30 cellular contexts compared by ENCODE assay signal in genomic region chr1:63223426-63223825, GRCh38.
"Had no signal": no experiment of that assay in that cellular context is flagged by ENCODE, and none has a peak within 500 bp of the region (broad histone marks: within the 10 kb centered on the region; RNA-seq: fewer than 3 reads in every experiment).

No MANE protein-coding gene starts in this region.

- DNase-seq: activated CD4-positive, alpha-beta memory T cell treated with anti-CD3 and anti-CD28 coated beads, Interleukin-2, amount 10 ng/mL, durations not matched to agents 7 days and 5 days; activated CD4-positive, alpha-beta T cell treated with anti-CD3 and anti-CD28 coated beads for 1 hour; activated CD4-positive, alpha-beta T cell treated with anti-CD3 and anti-CD28 coated beads for 48 hours; activated CD4-positive, CD25-positive, alpha-beta regulatory T cell; activated CD8-positive, alpha-beta memory T cell treated with anti-CD3 and anti-CD28 coated beads for 24 hours; activated CD8-positive, alpha-beta memory T cell treated with anti-CD3 and anti-CD28 coated beads, Interleukin-2, amount 10 ng/mL, durations not matched to agents 7 days and 5 days; activated effector memory CD4-positive, alpha-beta T cell treated with anti-CD3 and anti-CD28 coated beads, Interleukin-2, amount 50 U/mL, for 16 hours; activated naive CD4-positive, alpha-beta T cell; activated naive CD8-positive, alpha-beta T cell treated with anti-CD3 and anti-CD28 coated beads, Interleukin-2, amount 10 ng/mL, durations not matched to agents 7 days and 5 days; activated T-cell treated with anti-CD3 and anti-CD28 coated beads, Interleukin-2, amount 50 U/mL, for 1 hour; activated T-cell treated with anti-CD3 and anti-CD28 coated beads, Interleukin-2, amount 50 U/mL, for 72 hours; amygdala; colonic mucosa; IMR-90; NCI-H1048; NCI-H187 treated with DMSO at 0.1 percent for 48 hours; NCI-H2171 treated with DMSO at 0.1 percent for 48 hours; NCI-H2227 treated with DMSO at 0.1 percent for 48 hours; NCI-H446; NCI-H510A treated with DMSO at 0.1 percent for 48 hours; NCI-H774; SHP77; T-helper 1 cell; T-helper 2 cell; T-helper 9 cell; WERI-Rb-1 had no signal

- ATAC-seq: activated CD8-positive, alpha-beta memory T cell treated with anti-CD3 and anti-CD28 coated beads, Interleukin-2, amount 10 ng/mL, durations not matched to agents 7 days and 5 days; activated T-cell treated with anti-CD3 and anti-CD28 coated beads, Interleukin-2, amount 50 U/mL, for 72 hours; activated T-helper 17 cell treated with anti-CD3 and anti-CD28 coated beads, Interleukin-2, amount 50 U/mL, for 72 hours; K562; Panc1; SK-N-SH treated with all-trans-retinoic acid at 6 μM for 48 hours had no signal
